In genomic region chr10:79449181-79450146, GRCh38 we compare ENCODE assay signal across 1 cellular context.
TF ChIP-seq lines count a peak whose summit lies in the region.

No MANE protein-coding gene starts in this region.

TF ChIP-seq in GM23338, 12 proteins besides CTCF, POLR2A, EP300 and RAD21 (continued from another document):
- TF ChIP-seq, protein P1, sequence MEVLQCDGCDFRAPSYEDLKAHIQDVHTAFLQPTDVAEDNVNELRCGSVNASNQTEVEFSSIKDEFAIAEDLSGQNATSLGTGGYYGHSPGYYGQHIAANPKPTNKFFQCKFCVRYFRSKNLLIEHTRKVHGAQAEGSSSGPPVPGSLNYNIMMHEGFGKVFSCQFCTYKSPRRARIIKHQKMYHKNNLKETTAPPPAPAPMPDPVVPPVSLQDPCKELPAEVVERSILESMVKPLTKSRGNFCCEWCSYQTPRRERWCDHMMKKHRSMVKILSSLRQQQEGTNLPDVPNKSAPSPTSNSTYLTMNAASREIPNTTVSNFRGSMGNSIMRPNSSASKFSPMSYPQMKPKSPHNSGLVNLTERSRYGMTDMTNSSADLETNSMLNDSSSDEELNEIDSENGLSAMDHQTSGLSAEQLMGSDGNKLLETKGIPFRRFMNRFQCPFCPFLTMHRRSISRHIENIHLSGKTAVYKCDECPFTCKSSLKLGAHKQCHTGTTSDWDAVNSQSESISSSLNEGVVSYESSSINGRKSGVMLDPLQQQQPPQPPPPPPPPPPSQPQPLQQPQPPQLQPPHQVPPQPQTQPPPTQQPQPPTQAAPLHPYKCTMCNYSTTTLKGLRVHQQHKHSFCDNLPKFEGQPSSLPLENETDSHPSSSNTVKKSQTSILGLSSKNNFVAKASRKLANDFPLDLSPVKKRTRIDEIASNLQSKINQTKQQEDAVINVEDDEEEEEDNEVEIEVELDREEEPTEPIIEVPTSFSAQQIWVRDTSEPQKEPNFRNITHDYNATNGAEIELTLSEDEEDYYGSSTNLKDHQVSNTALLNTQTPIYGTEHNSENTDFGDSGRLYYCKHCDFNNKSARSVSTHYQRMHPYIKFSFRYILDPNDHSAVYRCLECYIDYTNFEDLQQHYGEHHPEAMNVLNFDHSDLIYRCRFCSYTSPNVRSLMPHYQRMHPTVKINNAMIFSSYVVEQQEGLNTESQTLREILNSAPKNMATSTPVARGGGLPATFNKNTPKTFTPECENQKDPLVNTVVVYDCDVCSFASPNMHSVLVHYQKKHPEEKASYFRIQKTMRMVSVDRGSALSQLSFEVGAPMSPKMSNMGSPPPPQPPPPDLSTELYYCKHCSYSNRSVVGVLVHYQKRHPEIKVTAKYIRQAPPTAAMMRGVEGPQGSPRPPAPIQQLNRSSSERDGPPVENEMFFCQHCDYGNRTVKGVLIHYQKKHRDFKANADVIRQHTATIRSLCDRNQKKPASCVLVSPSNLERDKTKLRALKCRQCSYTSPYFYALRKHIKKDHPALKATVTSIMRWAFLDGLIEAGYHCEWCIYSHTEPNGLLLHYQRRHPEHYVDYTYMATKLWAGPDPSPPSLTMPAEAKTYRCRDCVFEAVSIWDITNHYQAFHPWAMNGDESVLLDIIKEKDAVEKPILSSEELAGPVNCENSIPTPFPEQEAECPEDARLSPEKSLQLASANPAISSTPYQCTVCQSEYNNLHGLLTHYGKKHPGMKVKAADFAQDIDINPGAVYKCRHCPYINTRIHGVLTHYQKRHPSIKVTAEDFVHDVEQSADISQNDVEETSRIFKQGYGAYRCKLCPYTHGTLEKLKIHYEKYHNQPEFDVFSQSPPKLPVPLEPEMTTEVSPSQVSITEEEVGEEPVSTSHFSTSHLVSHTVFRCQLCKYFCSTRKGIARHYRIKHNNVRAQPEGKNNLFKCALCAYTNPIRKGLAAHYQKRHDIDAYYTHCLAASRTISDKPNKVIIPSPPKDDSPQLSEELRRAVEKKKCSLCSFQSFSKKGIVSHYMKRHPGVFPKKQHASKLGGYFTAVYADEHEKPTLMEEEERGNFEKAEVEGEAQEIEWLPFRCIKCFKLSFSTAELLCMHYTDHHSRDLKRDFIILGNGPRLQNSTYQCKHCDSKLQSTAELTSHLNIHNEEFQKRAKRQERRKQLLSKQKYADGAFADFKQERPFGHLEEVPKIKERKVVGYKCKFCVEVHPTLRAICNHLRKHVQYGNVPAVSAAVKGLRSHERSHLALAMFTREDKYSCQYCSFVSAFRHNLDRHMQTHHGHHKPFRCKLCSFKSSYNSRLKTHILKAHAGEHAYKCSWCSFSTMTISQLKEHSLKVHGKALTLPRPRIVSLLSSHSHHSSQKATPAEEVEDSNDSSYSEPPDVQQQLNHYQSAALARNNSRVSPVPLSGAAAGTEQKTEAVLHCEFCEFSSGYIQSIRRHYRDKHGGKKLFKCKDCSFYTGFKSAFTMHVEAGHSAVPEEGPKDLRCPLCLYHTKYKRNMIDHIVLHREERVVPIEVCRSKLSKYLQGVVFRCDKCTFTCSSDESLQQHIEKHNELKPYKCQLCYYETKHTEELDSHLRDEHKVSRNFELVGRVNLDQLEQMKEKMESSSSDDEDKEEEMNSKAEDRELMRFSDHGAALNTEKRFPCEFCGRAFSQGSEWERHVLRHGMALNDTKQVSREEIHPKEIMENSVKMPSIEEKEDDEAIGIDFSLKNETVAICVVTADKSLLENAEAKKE (CRISPR knock-in tag; IDR thresholded peaks at IDR 0.05): no peak
- TF ChIP-seq EZH2 (IDR thresholded peaks at IDR 0.05; ENCODE audit: low read depth, unreplicated experiment): no peak
- TF ChIP-seq EZH2phosphoT487 (IDR thresholded peaks at IDR 0.05; ENCODE audit: unreplicated experiment): no peak
- no peak for TF ChIP-seq CREB1 (CRISPR knock-in tag; IDR thresholded peaks at IDR 0.05; ENCODE audit: low read depth)
- TF ChIP-seq ZNF114 (CRISPR knock-in tag; IDR thresholded peaks at IDR 0.05): no peak
- no peak for TF ChIP-seq ZNF331 (CRISPR knock-in tag; IDR thresholded peaks at IDR 0.05; ENCODE audit: low read depth)
- no peak for TF ChIP-seq STAT1 (IDR thresholded peaks at IDR 0.05; ENCODE audit: unreplicated experiment)
- no peak for TF ChIP-seq REST (IDR thresholded peaks at IDR 0.05; ENCODE audit: unreplicated experiment)
- TF ChIP-seq NANOG (IDR thresholded peaks at IDR 0.05; ENCODE audit: borderline replicate concordance): no peak
